In genomic region chr1:14090062-14090461, GRCh38 we compare ENCODE assay signal across 29 cellular contexts.
"Had no signal": no experiment of that assay in that cellular context is flagged by ENCODE, and none has a peak within 500 bp of the region (broad histone marks: within the 10 kb centered on the region; RNA-seq: fewer than 3 reads in every experiment).

No MANE protein-coding gene starts in this region.

- H3K4me3 Mint-ChIP-seq: naive thymus-derived CD4-positive, alpha-beta T cell; natural killer cell treated with Interleukin-12 subunit alpha and Interleukin-12 subunit beta and Interleukin-15 and Interleukin-18, amount 100 ng/mL, for 72 hours; stimulated activated naive B cell treated with anti-CD40 and anti-IgM and Interleukin-4, amounts not matched to agents 10 μg/mL and 1 μg/mL and 100 μg/mL, for 72 hours had no signal

- DNase-seq: hippocampal formation; kidney; left colon; left lung; lower lobe of right lung; midbrain; mucosa of descending colon; naive thymus-derived CD4-positive, alpha-beta T cell; nucleus accumbens; pancreas; posterior cingulate gyrus; retina; right cardiac atrium; stimulated activated CD4-positive, alpha-beta T cell treated with anti-CD3 and anti-CD28 coated beads, Interleukin-12 subunit alpha, Interleukin-12 subunit beta, amount 100 ng/mL, for 4 hours; stimulated activated CD4-positive, alpha-beta T cell treated with anti-CD3 and anti-CD28 coated beads, Interleukin-15, amount 100 ng/mL, for 24 hours; stimulated activated CD4-positive, alpha-beta T cell treated with anti-CD3 and anti-CD28 coated beads, Interleukin-2, amount 100 ng/mL, for 24 hours; stimulated activated CD4-positive, alpha-beta T cell treated with anti-CD3 and anti-CD28 coated beads, Interleukin-4, amount 100 ng/mL, for 1 hour; stimulated activated naive B cell treated with anti-CD40 and anti-IgM and Interleukin-4, amounts not matched to agents 10 μg/mL and 1 μg/mL and 100 μg/mL, for 72 hours; stimulated activated naive CD8-positive, alpha-beta T cell treated with anti-CD3 and anti-CD28 coated beads, Interleukin-15, Interleukin-2, amounts not matched to agents 100 U/mL and 50 U/mL, for 24 hours; stomach; testis; thyroid gland; transverse colon; upper lobe of left lung had no signal

- H3K4me3 ChIP-seq: left lung, lower lobe of right lung, mucosa of descending colon, pancreas, prostate gland, skin epidermis, stomach, testis, thyroid gland, transverse colon, upper lobe of left lung, vagina had no signal

- H3K9me3 Mint-ChIP-seq: natural killer cell treated with Interleukin-12 subunit alpha and Interleukin-12 subunit beta and Interleukin-15 and Interleukin-18, amount 100 ng/mL, for 72 hours had no signal

- ATAC-seq: left colon; left lung; lower lobe of right lung; mucosa of descending colon; naive thymus-derived CD4-positive, alpha-beta T cell; natural killer cell treated with Interleukin-12 subunit alpha and Interleukin-12 subunit beta and Interleukin-15 and Interleukin-18, amount 100 ng/mL, for 72 hours; pancreas; right cardiac atrium; sciatic nerve; stimulated activated naive B cell treated with anti-CD40 and anti-IgM and Interleukin-4, amounts not matched to agents 10 μg/mL and 1 μg/mL and 100 μg/mL, for 72 hours; stimulated activated naive CD8-positive, alpha-beta T cell treated with anti-CD3 and anti-CD28 coated beads, Interleukin-15, Interleukin-2, amounts not matched to agents 100 U/mL and 50 U/mL, for 24 hours had no signal

- H3K4me1 ChIP-seq: left lung, lower lobe of right lung, pancreas, prostate gland, stomach, testis, thyroid gland, transverse colon, upper lobe of left lung, vagina had no signal

- H3K27ac Mint-ChIP-seq: naive thymus-derived CD4-positive, alpha-beta T cell; natural killer cell treated with Interleukin-12 subunit alpha and Interleukin-12 subunit beta and Interleukin-15 and Interleukin-18, amount 100 ng/mL, for 72 hours; stimulated activated naive B cell treated with anti-CD40 and anti-IgM and Interleukin-4, amounts not matched to agents 10 μg/mL and 1 μg/mL and 100 μg/mL, for 72 hours had no signal

- H3K4me1 Mint-ChIP-seq: naive thymus-derived CD4-positive, alpha-beta T cell; stimulated activated naive B cell treated with anti-CD40 and anti-IgM and Interleukin-4, amounts not matched to agents 10 μg/mL and 1 μg/mL and 100 μg/mL, for 72 hours had no signal

- H3K9me3 ChIP-seq: lower lobe of right lung, pancreas, prostate gland, testis, thyroid gland, vagina had no signal

- H3K27ac ChIP-seq: left lung, lower lobe of right lung, pancreas, prostate gland, skin epidermis, stomach, testis, thyroid gland, transverse colon, upper lobe of left lung, vagina had no signal

- H3K27me3 ChIP-seq: left lung, pancreas, stomach, testis, thyroid gland, transverse colon, upper lobe of left lung, vagina had no signal

- H3K36me3 ChIP-seq: left lung, lower lobe of right lung, pancreas, prostate gland, stomach, thyroid gland, transverse colon, upper lobe of left lung, vagina had no signal
